ENCODE assay signal across 23 cellular contexts in genomic region chr6:14339172-14339571, GRCh38.
A peak's percentile ranks its signal among the peaks of the same experiment; 100 is the strongest.
DNase-seq lines count a peak whose midpoint lies in the region; TF ChIP-seq lines count a peak whose summit lies in the region.
"Had no signal": no experiment of that assay in that cellular context is flagged by ENCODE, and none has a peak within 500 bp of the region (broad histone marks: within the 10 kb centered on the region; RNA-seq: fewer than 3 reads in every experiment).

No MANE protein-coding gene starts in this region.

- H4K20me1 ChIP-seq in DOHH2 (ENCODE audit: control insufficient read depth, insufficient read depth, low read depth, low read length): no peaks in the 10 kb centered on the region
- H4K20me1 ChIP-seq in OCI-LY3 (ENCODE audit: insufficient read depth, low read length): no peaks in the 10 kb centered on the region
- H4K20me1 ChIP-seq: BLaER1 treated with 17β-estradiol and CSF1 and Interleukin-3, amounts not matched to agents 10 nM and 100 nM had no signal

- TF ChIP-seq CTCF in DOHH2 (IDR thresholded peaks at IDR 0.05; ENCODE audit: low read depth, low read length, poor library complexity, severe bottlenecking) (no peak), OCI-LY3 (IDR thresholded peaks at IDR 0.05; ENCODE audit: low read depth, low read length) (no peak), endodermal cell (conservative IDR thresholded peaks at IDR 0.05) (no peak), GM13976 (IDR thresholded peaks at IDR 0.05; ENCODE audit: borderline replicate concordance, control extremely low read depth, extremely low read depth, insufficient read depth, missing control alignments) (no peak)

- H3K9me3 Mint-ChIP-seq in endodermal cell: no peaks in the 10 kb centered on the region

- H3K4me3 ChIP-seq in DOHH2 (ENCODE audit: low read length) (no peak overlapping the region), OCI-LY3 (ENCODE audit: low read length) (no peak overlapping the region), endodermal cell (ENCODE audit: low read length) (no peak overlapping the region)
- H3K4me3 ChIP-seq: BLaER1 treated with 17β-estradiol and CSF1 and Interleukin-3, amounts not matched to agents 10 nM and 100 nM; Peyer's patch; SK-N-MC had no signal

- H3K36me3 Mint-ChIP-seq in endodermal cell (ENCODE audit: low read depth): peaks cover 34% of the 10 kb centered on the region

- H3K27me3 ChIP-seq in DOHH2 (ENCODE audit: control insufficient read depth, low read length): no peaks in the 10 kb centered on the region
- no peaks in the 10 kb centered on the region for H3K27me3 ChIP-seq in OCI-LY3 (ENCODE audit: low read depth, low read length)
- no peaks in the 10 kb centered on the region for H3K27me3 ChIP-seq in endodermal cell (ENCODE audit: control insufficient read depth, insufficient read depth, low read length, poor library complexity, severe bottlenecking)
- H3K27me3 ChIP-seq: BLaER1 treated with 17β-estradiol and CSF1 and Interleukin-3, amounts not matched to agents 10 nM and 100 nM; Peyer's patch had no signal

- no peak overlapping the region for H3K4me3 Mint-ChIP-seq in endodermal cell
- H3K4me3 Mint-ChIP-seq: CD4-positive, alpha-beta memory T cell had no signal

- H3K4me2 ChIP-seq in DOHH2 (ENCODE audit: low read length) (no peak overlapping the region), OCI-LY3 (ENCODE audit: low read length) (peak overlapping the region; percentile 10; the same call in 1 of the 2 replicates)
- H3K4me2 ChIP-seq: KMS-11 had no signal

- no peak overlapping the region for H2AFZ ChIP-seq in OCI-LY3 (ENCODE audit: low read depth, low read length)

- peak overlapping the region; percentile 29 for H3K27ac Mint-ChIP-seq in endodermal cell

- H3F3A ChIP-seq in DOHH2 (ENCODE audit: control insufficient read depth, insufficient read depth): no peaks in the 10 kb centered on the region

- no peaks in the 10 kb centered on the region for H3K27me3 Mint-ChIP-seq in endodermal cell (ENCODE audit: insufficient read depth)

- H3K4me1 Mint-ChIP-seq in endodermal cell: peaks cover 9% of the 10 kb centered on the region
- H3K4me1 Mint-ChIP-seq: CD4-positive, alpha-beta memory T cell had no signal

- WGBS in endodermal cell (ENCODE audit: insufficient coverage in 1 of 2, insufficient read length in 1 of 2), 2 experiments: 90% methylated on average over 1 of the region's 1 CpG; no CpG with 5 or more reads in 1 of the 2 experiments

- H3K36me3 ChIP-seq in DOHH2 (ENCODE audit: control insufficient read depth, low read length) (no peaks in the 10 kb centered on the region), OCI-LY3 (replicated peaks; ENCODE audit: low read depth, low read length) (peaks cover 3% of the 10 kb centered on the region), endodermal cell (ENCODE audit: control insufficient read depth, insufficient read depth, low read length) (no peaks in the 10 kb centered on the region)
- H3K36me3 ChIP-seq: BLaER1 treated with 17β-estradiol and CSF1 and Interleukin-3, amounts not matched to agents 10 nM and 100 nM; Peyer's patch had no signal

- 0 out of 2 replicates have a peak overlapping the region, but pooled peaks have one; percentile 27 for H3K27ac ChIP-seq in DOHH2 (ENCODE audit: low read depth, low read length)
- peak overlapping the region; percentile 37; the same call in 1 of the 2 replicates for H3K27ac ChIP-seq in OCI-LY3 (ENCODE audit: low read length)
- no peak overlapping the region for H3K27ac ChIP-seq in endodermal cell (ENCODE audit: low read depth, low read length)
- H3K27ac ChIP-seq: BLaER1 treated with 17β-estradiol and CSF1 and Interleukin-3, amounts not matched to agents 10 nM and 100 nM; KMS-11; Peyer's patch; SK-N-MC had no signal

- in situ Hi-C loops in GM13976 (cut with MboI; ENCODE audit: low sequenced_read_pairs, unreplicated experiment): no loop called here

- no peaks in the 10 kb centered on the region for H3K79me2 ChIP-seq in DOHH2 (ENCODE audit: control insufficient read depth, low read length)
- no peaks in the 10 kb centered on the region for H3K79me2 ChIP-seq in OCI-LY3 (ENCODE audit: low read length)

- H3K9me3 ChIP-seq in DOHH2 (ENCODE audit: control insufficient read depth, insufficient read depth, low read length): no peaks in the 10 kb centered on the region
- H3K9me3 ChIP-seq in OCI-LY3 (ENCODE audit: insufficient read depth, low read length): no peaks in the 10 kb centered on the region
- H3K9me3 ChIP-seq in endodermal cell (ENCODE audit: control insufficient read depth, low read length): no peaks in the 10 kb centered on the region
- H3K9me3 ChIP-seq: Caco-2, Peyer's patch had no signal

- H3K4me1 ChIP-seq in DOHH2 (ENCODE audit: control insufficient read depth, low read length): peaks cover 15% of the 10 kb centered on the region
- H3K4me1 ChIP-seq in OCI-LY3 (ENCODE audit: low read length): peaks cover 12% of the 10 kb centered on the region
- no peaks in the 10 kb centered on the region for H3K4me1 ChIP-seq in endodermal cell (ENCODE audit: control insufficient read depth, insufficient read depth, low read length)
- H3K4me1 ChIP-seq: Caco-2, Peyer's patch had no signal

- H3K9ac ChIP-seq in OCI-LY3 (ENCODE audit: low read length) (no peak overlapping the region), endodermal cell (ENCODE audit: extremely low read depth, low read length, poor library complexity, severe bottlenecking) (no peak overlapping the region)
- H3K9ac ChIP-seq: BLaER1 treated with 17β-estradiol and CSF1 and Interleukin-3, amounts not matched to agents 10 nM and 100 nM; KMS-11 had no signal

- DNase-seq in endodermal cell: no peak
- no peak for DNase-seq in ecto neural progenitor cell (ENCODE audit: low spot score)
- no peak for DNase-seq in activated CD4-positive, alpha-beta T cell treated with anti-CD3 and anti-CD28 coated beads for 1 hour
- no peak for DNase-seq in HPDE6-E6E7 (ENCODE audit: extremely low spot score)
- no peak for DNase-seq in GM13976 (ENCODE audit: low spot score)
- DNase-seq: Caco-2; CD4-positive, alpha-beta memory T cell; H7; IMR-90; NCI-H1092; NCI-H1417 treated with DMSO at 0.1 percent for 48 hours; NCI-H1694 treated with DMSO at 0.1 percent for 48 hours; NCI-H2081; NCI-H2227 treated with DMSO at 0.1 percent for 48 hours; NCI-H526 treated with DMSO at 0.1 percent for 48 hours; Peyer's patch; SHP77 treated with DMSO at 0.1 percent for 48 hours; SW 1271 had no signal

- H3K9me2 ChIP-seq in DOHH2 (replicated peaks; ENCODE audit: control insufficient read depth, low read length): no peaks in the 10 kb centered on the region
